Comparison of ENCODE assay signal across 22 cellular contexts in the genomic region with DNA sequence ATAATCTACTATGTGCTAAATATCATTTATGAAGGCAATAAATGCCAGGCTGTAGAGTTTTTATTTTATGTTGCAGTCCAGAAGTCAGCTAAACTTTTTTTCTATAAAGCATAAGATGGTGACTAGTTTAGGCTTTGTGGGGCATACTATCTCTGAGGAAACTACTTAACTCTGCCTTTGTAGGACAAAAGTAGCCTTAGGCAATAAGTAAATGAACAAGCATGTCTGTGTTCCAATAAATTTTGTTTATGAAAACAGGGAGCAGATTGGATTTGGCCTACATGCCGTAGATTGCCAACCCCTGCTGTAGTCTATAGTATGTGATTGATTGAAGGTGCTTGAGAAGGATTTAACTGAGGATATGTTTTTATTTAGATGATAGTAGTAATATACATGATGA.
"Had no signal": no experiment of that assay in that cellular context is flagged by ENCODE, and none has a peak within 500 bp of the region (broad histone marks: within the 10 kb centered on the region; RNA-seq: fewer than 3 reads in every experiment).

No MANE protein-coding gene starts in this region.

- ATAC-seq: gastrocnemius medialis; heart right ventricle; left lobe of liver; mucosa of descending colon; naive thymus-derived CD8-positive, alpha-beta T cell; stimulated activated naive B cell treated with anti-CD40 and anti-IgM and Interleukin-4, amounts not matched to agents 10 μg/mL and 1 μg/mL and 100 μg/mL, for 72 hours had no signal

- H3K27ac ChIP-seq: colonic mucosa, gastrocnemius medialis, heart right ventricle, neutrophil, right atrium auricular region, sigmoid colon, skin epidermis, stomach, thoracic aorta, transverse colon had no signal

- H3K9me3 ChIP-seq: colonic mucosa, gastrocnemius medialis, mucosa of descending colon, neutrophil, sigmoid colon, thoracic aorta, transverse colon had no signal

- H3K27me3 ChIP-seq: colonic mucosa, gastrocnemius medialis, heart right ventricle, neutrophil, right atrium auricular region, sigmoid colon, stomach, transverse colon had no signal

- H3K4me3 ChIP-seq: colonic mucosa, gastrocnemius medialis, heart right ventricle, mucosa of descending colon, right atrium auricular region, sigmoid colon, skin epidermis, stomach, thoracic aorta, transverse colon had no signal

- H3K4me1 ChIP-seq: colonic mucosa, gastrocnemius medialis, heart right ventricle, right atrium auricular region, sigmoid colon, stomach, transverse colon had no signal

- H3K36me3 ChIP-seq: colonic mucosa, gastrocnemius medialis, heart right ventricle, neutrophil, right atrium auricular region, sigmoid colon, stomach, thoracic aorta, transverse colon had no signal

- DNase-seq: colonic mucosa; effector CD4-positive, alpha-beta T cell; endodermal cell; erythroblast; gastrocnemius medialis; heart right ventricle; islet precursor cell; mammary epithelial cell; mucosa of descending colon; naive thymus-derived CD8-positive, alpha-beta T cell; sigmoid colon; stimulated activated CD4-positive, alpha-beta T cell treated with anti-CD3 and anti-CD28 coated beads, Interleukin-2, amount 100 ng/mL, for 24 hours; stimulated activated CD4-positive, alpha-beta T cell treated with anti-CD3 and anti-CD28 coated beads, Interleukin-4, amount 100 ng/mL, for 4 hours; stimulated activated naive B cell treated with anti-CD40 and anti-IgM and Interleukin-4, amounts not matched to agents 10 μg/mL and 1 μg/mL and 100 μg/mL, for 72 hours; stomach; substantia nigra; transverse colon had no signal
